In the genomic region with DNA sequence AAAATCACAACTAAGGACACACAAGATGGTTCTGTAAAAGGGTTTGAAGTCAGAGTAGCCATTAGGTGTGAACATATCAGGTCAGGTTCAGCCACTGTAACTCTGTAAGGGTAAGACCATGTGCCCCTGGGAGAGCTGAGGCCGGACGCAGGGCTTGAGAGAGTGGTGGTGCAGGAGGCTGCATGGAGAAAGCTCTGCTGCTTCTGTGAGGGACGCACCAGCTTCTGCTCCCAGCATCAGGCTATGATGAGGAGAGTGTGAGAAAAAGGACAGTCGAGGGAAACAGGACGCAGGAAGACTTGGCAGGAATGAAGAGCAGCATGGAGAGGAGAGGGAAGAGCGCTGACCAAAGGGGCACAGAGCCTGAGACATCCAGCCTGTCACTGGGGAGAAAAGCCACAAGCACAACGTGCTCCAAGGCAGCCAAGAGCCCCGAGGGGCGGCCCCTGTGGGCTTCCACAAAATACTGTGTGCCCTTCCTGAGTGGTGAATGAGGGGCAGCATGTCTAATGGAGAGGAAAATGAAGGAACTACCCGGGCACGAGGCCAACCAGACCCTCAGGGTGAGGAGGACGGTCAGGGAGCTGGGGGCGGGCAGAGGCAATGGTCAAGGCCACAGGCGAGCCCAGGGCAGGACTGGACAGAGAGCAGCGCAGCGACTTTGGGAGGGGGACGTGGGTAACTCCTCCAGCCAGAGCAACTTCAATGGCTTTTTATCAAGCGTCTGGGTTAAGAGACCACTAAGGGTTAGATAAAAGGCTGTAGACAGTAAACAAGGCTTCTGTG, we compare ENCODE assay signal across 22 cellular contexts.
"Had no signal": no experiment of that assay in that cellular context is flagged by ENCODE, and none has a peak within 500 bp of the region (broad histone marks: within the 10 kb centered on the region; RNA-seq: fewer than 3 reads in every experiment).

No MANE protein-coding gene starts in this region.

- H3K4me2 ChIP-seq: neural progenitor cell had no signal

- H3K27me3 ChIP-seq: neural progenitor cell, pancreas, stomach, suprapubic skin, tibial nerve had no signal

- H3K9ac ChIP-seq: neural progenitor cell had no signal

- ATAC-seq: activated CD8-positive, alpha-beta T cell treated with anti-CD3 and anti-CD28 coated beads, Interleukin-2, amount 10 ng/mL, durations not matched to agents 7 days and 5 days; activated T-helper 17 cell treated with anti-CD3 and anti-CD28 coated beads, Interleukin-2, amount 50 U/mL, for 72 hours; naive thymus-derived CD4-positive, alpha-beta T cell; pancreas; sciatic nerve; stimulated activated memory B cell treated with anti-CD40 and anti-IgM and Interleukin-4, amounts not matched to agents 10 μg/mL and 1 μg/mL and 100 μg/mL, for 72 hours; T-cell had no signal

- H3K4me1 ChIP-seq: neural progenitor cell, pancreas, stomach, suprapubic skin had no signal

- DNase-seq: activated CD4-positive, alpha-beta T cell treated with anti-CD3 and anti-CD28 coated beads for 1 hour; activated CD4-positive, alpha-beta T cell treated with anti-CD3 and anti-CD28 coated beads, Interleukin-2, amount 50 U/mL, for 1 hour; activated CD8-positive, alpha-beta T cell treated with anti-CD3 and anti-CD28 coated beads, Interleukin-2, amount 10 ng/mL, durations not matched to agents 7 days and 5 days; activated T-cell treated with anti-CD3 and anti-CD28 coated beads, Interleukin-2, amount 50 U/mL, for 24 hours; cerebellar nuclear complex; erythroblast; foreskin fibroblast; kidney; naive thymus-derived CD4-positive, alpha-beta T cell; pancreas; small intestine; stimulated activated CD4-positive, alpha-beta T cell treated with anti-CD3 and anti-CD28 coated beads, Interleukin-15, amount 100 ng/mL, for 24 hours; stomach; T-cell; WERI-Rb-1 had no signal

- H3K4me3 ChIP-seq: lung, neural progenitor cell, pancreas, stomach, suprapubic skin, tibial nerve had no signal

- H3K36me3 ChIP-seq: neural progenitor cell, WERI-Rb-1 had no signal

- H2AFZ ChIP-seq: neural progenitor cell had no signal

- H3K27ac ChIP-seq: neural progenitor cell, pancreas, stomach, suprapubic skin, WERI-Rb-1 had no signal

- H3K9me3 ChIP-seq: pancreas, stomach, suprapubic skin, tibial nerve had no signal
